21 cellular contexts compared by ENCODE assay signal in the genomic region with DNA sequence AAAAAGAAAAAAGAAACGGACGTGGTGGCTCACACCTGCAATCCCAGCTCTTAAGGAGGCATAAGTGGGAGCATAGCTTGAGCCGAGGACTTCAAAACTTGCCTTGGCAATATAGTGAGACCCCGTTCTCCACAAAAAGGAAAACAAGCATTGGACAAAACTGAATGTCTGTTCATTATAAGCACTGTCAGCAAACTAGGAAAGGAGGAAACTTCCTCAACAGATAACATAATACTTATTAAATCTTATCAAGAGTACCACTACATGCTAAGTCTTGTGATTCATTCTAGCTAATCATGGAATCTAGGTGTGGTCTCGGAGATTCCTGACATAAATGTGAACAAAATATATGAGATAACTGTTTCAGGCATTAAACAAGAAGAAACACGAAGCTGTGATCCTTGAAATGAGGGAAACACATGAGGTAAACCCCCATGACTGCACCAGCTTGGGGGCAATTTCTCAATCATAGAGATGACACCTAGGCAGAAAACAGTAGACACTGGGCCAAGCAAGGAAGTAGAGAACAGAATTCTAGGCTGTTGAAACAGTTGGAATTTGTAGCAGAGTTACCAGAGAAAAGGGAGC. TPM values are rescaled to one million over a fixed set of nuclear protein-coding genes. Genes with fewer than 3 reads are reported as not detected.
DNase-seq lines count a peak whose midpoint lies in the region; ATAC-seq and TF ChIP-seq lines count a peak whose summit lies in the region.
"Had no signal": no experiment of that assay in that cellular context is flagged by ENCODE, and none has a peak within 500 bp of the region (broad histone marks: within the 10 kb centered on the region; RNA-seq: fewer than 3 reads in every experiment).

No MANE protein-coding gene starts in this region.

- H3K36me3 ChIP-seq in iPS-18a (ENCODE audit: control insufficient read depth, low read depth, low read length) (peaks cover 33% of the 10 kb centered on the region), adrenal gland (replicated peaks in 1 of 2) (peaks cover 0 to 56% of the 10 kb centered on the region in 2 donors), MM.1S (replicated peaks; ENCODE audit: insufficient read depth, low read length) (no peaks in the 10 kb centered on the region)

- no peak overlapping the region for H3K4me3 Mint-ChIP-seq in activated naive CD4-positive, alpha-beta T cell treated with anti-CD3 and anti-CD28 coated beads for 36 hours
- H3K4me3 Mint-ChIP-seq in T-helper 17 cell (no peak overlapping the region), endothelial cell (ENCODE audit: unreplicated experiment) (no peak overlapping the region)
- H3K4me3 Mint-ChIP-seq in stimulated activated naive B cell treated with anti-CD40 and anti-IgM and Interleukin-4, amounts not matched to agents 10 μg/mL and 1 μg/mL and 100 μg/mL, for 72 hours: no peak overlapping the region
- H3K4me3 Mint-ChIP-seq: nephron had no signal

- TF ChIP-seq POLR2A in adrenal gland (IDR thresholded peaks at IDR 0.05): no peak

- CTCF ChIA-PET in activated naive CD4-positive, alpha-beta T cell treated with anti-CD3 and anti-CD28 coated beads for 36 hours (lab: Charles Lee): interaction anchor here (1.0 to 1.3 kb wide), 2 partner anchors 232 to 233 kb away, joined by 4 read pairs; no protein-coding TSS in a partner anchor

- 90 to 94% (median 91%) methylated on average over 6 of the region's 6 CpGs for WGBS in adrenal gland, 4 donors

- H3K27ac ChIP-seq in iPS-18a (ENCODE audit: low read length): peak overlapping the region; percentile 3
- H3K27ac ChIP-seq in adrenal gland: no peak overlapping the region
- no peak overlapping the region for H3K27ac ChIP-seq in MM.1S (ENCODE audit: low read length)
- H3K27ac ChIP-seq: body of pancreas, esophagus muscularis mucosa had no signal

- H2AFZ ChIP-seq in MM.1S (ENCODE audit: low read length): no peak overlapping the region

- no peak overlapping the region for H3K4me2 ChIP-seq in MM.1S (ENCODE audit: low read depth, low read length)

- peak overlapping the region; percentile 47 for H3K27ac Mint-ChIP-seq in activated naive CD4-positive, alpha-beta T cell treated with anti-CD3 and anti-CD28 coated beads for 36 hours
- peak overlapping the region; percentile 57 for H3K27ac Mint-ChIP-seq in T-helper 17 cell
- peak overlapping the region; percentile 80 for H3K27ac Mint-ChIP-seq in stimulated activated naive B cell treated with anti-CD40 and anti-IgM and Interleukin-4, amounts not matched to agents 10 μg/mL and 1 μg/mL and 100 μg/mL, for 72 hours
- H3K27ac Mint-ChIP-seq in endothelial cell (ENCODE audit: unreplicated experiment): no peak overlapping the region
- H3K27ac Mint-ChIP-seq: nephron had no signal

- H3K36me3 Mint-ChIP-seq in activated naive CD4-positive, alpha-beta T cell treated with anti-CD3 and anti-CD28 coated beads for 36 hours (ENCODE audit: low read depth): peaks cover 41% of the 10 kb centered on the region
- peaks cover 7% of the 10 kb centered on the region for H3K36me3 Mint-ChIP-seq in T-helper 17 cell (ENCODE audit: low read depth)
- peaks cover 46 to 56% of the 10 kb centered on the region in 2 donors for H3K36me3 Mint-ChIP-seq in stimulated activated naive B cell treated with anti-CD40 and anti-IgM and Interleukin-4, amounts not matched to agents 10 μg/mL and 1 μg/mL and 100 μg/mL, for 72 hours
- peaks cover 11% of the 10 kb centered on the region for H3K36me3 Mint-ChIP-seq in endothelial cell (ENCODE audit: low read depth, unreplicated experiment)

- no peak overlapping the region for H3K9ac ChIP-seq in iPS-18a (ENCODE audit: low read length)
- no peak overlapping the region for H3K9ac ChIP-seq in MM.1S (ENCODE audit: low read length)

- TF ChIP-seq CTCF in adrenal gland (IDR thresholded peaks at IDR 0.05): no peak
- no peak for TF ChIP-seq CTCF in endothelial cell (IDR thresholded peaks at IDR 0.05; ENCODE audit: unreplicated experiment)
- TF ChIP-seq CTCF in MM.1S (IDR thresholded peaks at IDR 0.05; ENCODE audit: low read length): no peak

- no peaks in the 10 kb centered on the region for H3K27me3 Mint-ChIP-seq in activated naive CD4-positive, alpha-beta T cell treated with anti-CD3 and anti-CD28 coated beads for 36 hours (ENCODE audit: low read depth)
- no peaks in the 10 kb centered on the region for H3K27me3 Mint-ChIP-seq in T-helper 17 cell
- H3K27me3 Mint-ChIP-seq in stimulated activated naive B cell treated with anti-CD40 and anti-IgM and Interleukin-4, amounts not matched to agents 10 μg/mL and 1 μg/mL and 100 μg/mL, for 72 hours: no peaks in the 10 kb centered on the region
- H3K27me3 Mint-ChIP-seq in endothelial cell (ENCODE audit: unreplicated experiment): peaks cover 1% of the 10 kb centered on the region

- H3K4me1 ChIP-seq in iPS-18a (ENCODE audit: control insufficient read depth, low read depth, low read length): no peaks in the 10 kb centered on the region
- H3K4me1 ChIP-seq in adrenal gland (replicated peaks in 1 of 2): no peaks in the 10 kb centered on the region
- H3K4me1 ChIP-seq in MM.1S (ENCODE audit: low read length): no peaks in the 10 kb centered on the region
- H3K4me1 ChIP-seq: body of pancreas had no signal

- intact Hi-C loops in activated naive CD4-positive, alpha-beta T cell treated with anti-CD3 and anti-CD28 coated beads for 36 hours (cut with micrococcal nuclease): no loop called here
- intact Hi-C loops in adrenal gland (cut with DNase I): no loop called here

- H3K9me3 Mint-ChIP-seq in activated naive CD4-positive, alpha-beta T cell treated with anti-CD3 and anti-CD28 coated beads for 36 hours: no peaks in the 10 kb centered on the region
- H3K9me3 Mint-ChIP-seq in stimulated activated naive B cell treated with anti-CD40 and anti-IgM and Interleukin-4, amounts not matched to agents 10 μg/mL and 1 μg/mL and 100 μg/mL, for 72 hours: no peaks in the 10 kb centered on the region
- H3K9me3 Mint-ChIP-seq in endothelial cell (ENCODE audit: unreplicated experiment): no peaks in the 10 kb centered on the region
- H3K9me3 Mint-ChIP-seq: nephron had no signal

- H3F3A ChIP-seq in MM.1S (ENCODE audit: insufficient read depth, low read length): no peaks in the 10 kb centered on the region

- ATAC-seq in T-helper 17 cell: no peak
- ATAC-seq in stimulated activated naive B cell treated with anti-CD40 and anti-IgM and Interleukin-4, amounts not matched to agents 10 μg/mL and 1 μg/mL and 100 μg/mL, for 72 hours (replicated peaks): no peak
- ATAC-seq: body of pancreas, Panc1, SK-N-SH treated with all-trans-retinoic acid at 6 μM for 48 hours had no signal

- peaks cover 19% of the 10 kb centered on the region for H3K4me1 Mint-ChIP-seq in activated naive CD4-positive, alpha-beta T cell treated with anti-CD3 and anti-CD28 coated beads for 36 hours (ENCODE audit: low read depth)
- peaks cover 16% of the 10 kb centered on the region for H3K4me1 Mint-ChIP-seq in T-helper 17 cell
- peaks cover 7 to 11% of the 10 kb centered on the region in 2 donors for H3K4me1 Mint-ChIP-seq in stimulated activated naive B cell treated with anti-CD40 and anti-IgM and Interleukin-4, amounts not matched to agents 10 μg/mL and 1 μg/mL and 100 μg/mL, for 72 hours
- no peaks in the 10 kb centered on the region for H3K4me1 Mint-ChIP-seq in endothelial cell (ENCODE audit: unreplicated experiment)
- H3K4me1 Mint-ChIP-seq: nephron had no signal

- H3K9me3 ChIP-seq in T-helper 17 cell (ENCODE audit: control insufficient read depth, low read length, poor library complexity, severe bottlenecking): no peaks in the 10 kb centered on the region
- no peaks in the 10 kb centered on the region for H3K9me3 ChIP-seq in iPS-18a (ENCODE audit: control insufficient read depth, low read depth, low read length)
- H3K9me3 ChIP-seq in adrenal gland (replicated peaks in 1 of 3): no peaks in the 10 kb centered on the region
- no peaks in the 10 kb centered on the region for H3K9me3 ChIP-seq in MM.1S (replicated peaks; ENCODE audit: insufficient read depth, low read length)
- H3K9me3 ChIP-seq: body of pancreas, esophagus muscularis mucosa, HAP-1 had no signal

- peaks cover 19% of the 10 kb centered on the region; the same call in 1 of the 2 replicates for H3K79me2 ChIP-seq in MM.1S (ENCODE audit: low read length)

- H3K4me3 ChIP-seq in iPS-18a (ENCODE audit: low read length): no peak overlapping the region
- H3K4me3 ChIP-seq in adrenal gland: no peak overlapping the region
- no peak overlapping the region for H3K4me3 ChIP-seq in MM.1S (ENCODE audit: low read length)
- H3K4me3 ChIP-seq: body of pancreas, esophagus muscularis mucosa, HAP-1, lung had no signal

- no peaks in the 10 kb centered on the region for H3K27me3 ChIP-seq in iPS-18a (ENCODE audit: control insufficient read depth, insufficient read depth, low read length)
- H3K27me3 ChIP-seq in adrenal gland: no peaks in the 10 kb centered on the region
- H3K27me3 ChIP-seq in MM.1S (replicated peaks; ENCODE audit: insufficient read depth, low read length): no peaks in the 10 kb centered on the region
- H3K27me3 ChIP-seq: body of pancreas, esophagus muscularis mucosa had no signal

- H3K9me2 ChIP-seq in MM.1S (replicated peaks; ENCODE audit: insufficient read depth, low read length): no peaks in the 10 kb centered on the region

- DNase-seq in activated naive CD4-positive, alpha-beta T cell treated with anti-CD3 and anti-CD28 coated beads for 36 hours: no peak
- no peak for DNase-seq in activated naive CD4-positive, alpha-beta T cell (lab: John Stamatoyannopoulos, UW)
- DNase-seq in T-helper 17 cell (no peak), adrenal gland (no peak), endothelial cell (ENCODE audit: low spot score) (no peak), MM.1S (no peak)
- DNase-seq in stimulated activated naive B cell treated with anti-CD40 and anti-IgM and Interleukin-4, amounts not matched to agents 10 μg/mL and 1 μg/mL and 100 μg/mL, for 72 hours: no peak
- DNase-seq: activated CD8-positive, alpha-beta memory T cell treated with anti-CD3 and anti-CD28 coated beads for 24 hours; activated effector memory CD4-positive, alpha-beta T cell treated with Interleukin-2 at 50 U/mL for 16 hours; body of pancreas; dermis blood vessel endothelial cell; NCI-H1436; stimulated activated CD4-positive, alpha-beta T cell treated with anti-CD3 and anti-CD28 coated beads, Interleukin-12 subunit alpha, Interleukin-12 subunit beta, amount 100 ng/mL, for 4 hours; stimulated activated naive CD4-positive, alpha-beta T cell had no signal

- H4K20me1 ChIP-seq in MM.1S (ENCODE audit: insufficient read depth, low read length): no peaks in the 10 kb centered on the region

RNA-seq across cellular contexts. Expression of gene TRPM7, which starts 33.3 kb away (rescaled TPM):
- total RNA-seq in activated naive CD4-positive, alpha-beta T cell treated with anti-CD3 and anti-CD28 coated beads for 36 hours: 10 to 100 TPM; 31.1 to 32.7 TPM
- total RNA-seq in T-helper 17 cell (10 to 100 TPM; 40.2 to 44.2 TPM), adrenal gland (10 to 100 TPM; 20.4 to 45.0 (median 28.8) TPM), endothelial cell (ENCODE audit: unreplicated experiment) (22.6 TPM)
- 10 to 100 TPM in 1 of 3 donors, 1 to 10 TPM in 2; 5.4 to 25.9 (median 6.1) TPM for polyA plus RNA-seq in adrenal gland
